ENCODE assay signal across 22 cellular contexts in genomic region chr20:33709905-33710541, GRCh38. TPM values are rescaled to one million over a fixed set of nuclear protein-coding genes. Genes with fewer than 3 reads are reported as not detected.
DNase-seq lines count a peak whose midpoint lies in the region; ATAC-seq and TF ChIP-seq lines count a peak whose summit lies in the region.
"Had no signal": no experiment of that assay in that cellular context is flagged by ENCODE, and none has a peak within 500 bp of the region (broad histone marks: within the 10 kb centered on the region; RNA-seq: fewer than 3 reads in every experiment).

No MANE protein-coding gene starts in this region.

- H3K27ac Mint-ChIP-seq in activated CD8-positive, alpha-beta memory T cell treated with anti-CD3 and anti-CD28 coated beads, Interleukin-2, amount 10 ng/mL, durations not matched to agents 7 days and 5 days, result peak overlapping the region; percentile 36
- no peak overlapping the region for H3K27ac Mint-ChIP-seq in endodermal cell

- TF ChIP-seq CTCF in RWPE1 (conservative IDR thresholded peaks at IDR 0.05; ENCODE audit: low read depth) (no peak), endodermal cell (conservative IDR thresholded peaks at IDR 0.05) (no peak), coronary artery (IDR thresholded peaks at IDR 0.05) (no peak)

- H3K36me3 ChIP-seq in endodermal cell (ENCODE audit: control insufficient read depth, insufficient read depth, low read length), result no peaks in the 10 kb centered on the region

- H3K9ac ChIP-seq in endodermal cell (ENCODE audit: extremely low read depth, low read length, poor library complexity, severe bottlenecking), result no peak overlapping the region

- no peaks in the 10 kb centered on the region for H3K9me3 ChIP-seq in endodermal cell (ENCODE audit: control insufficient read depth, low read length)
- H3K9me3 ChIP-seq: left ventricle myocardium inferior, thyroid gland had no signal

- peaks cover 26% of the 10 kb centered on the region for H3K36me3 Mint-ChIP-seq in activated CD8-positive, alpha-beta memory T cell treated with anti-CD3 and anti-CD28 coated beads, Interleukin-2, amount 10 ng/mL, durations not matched to agents 7 days and 5 days
- no peaks in the 10 kb centered on the region for H3K36me3 Mint-ChIP-seq in endodermal cell (ENCODE audit: low read depth)

- H3K27ac ChIP-seq in RWPE1 (peak overlapping the region; percentile 70), endodermal cell (ENCODE audit: low read depth, low read length) (no peak overlapping the region), coronary artery (no peak overlapping the region)
- H3K27ac ChIP-seq: left ventricle myocardium inferior, VCaP had no signal

- H3K4me1 ChIP-seq in endodermal cell (ENCODE audit: control insufficient read depth, insufficient read depth, low read length), result no peaks in the 10 kb centered on the region
- H3K4me1 ChIP-seq: left ventricle myocardium inferior had no signal

- no peak for DNase-seq in activated CD8-positive, alpha-beta memory T cell treated with anti-CD3 and anti-CD28 coated beads, Interleukin-2, amount 10 ng/mL, durations not matched to agents 7 days and 5 days
- no peak for DNase-seq in activated CD8-positive, alpha-beta memory T cell treated with anti-CD3 and anti-CD28 coated beads for 24 hours
- DNase-seq in RWPE1 (ENCODE audit: low spot score), result no peak
- DNase-seq in endodermal cell, result peak; percentile 74
- DNase-seq in stimulated activated naive CD8-positive, alpha-beta T cell treated with anti-CD3 and anti-CD28 coated beads, Interleukin-15, Interleukin-2, amounts not matched to agents 100 U/mL and 50 U/mL, for 24 hours, result no peak
- no peak for DNase-seq in coronary artery (ENCODE audit: low spot score)
- DNase-seq: activated effector memory CD4-positive, alpha-beta T cell treated with Interleukin-2 at 50 U/mL for 16 hours; amygdala; CD4-positive, alpha-beta memory T cell; DMS53; effector memory CD4-positive, alpha-beta T cell; left ventricle myocardium inferior; NCI-H187 treated with DMSO at 0.1 percent for 48 hours; NCI-H446; occipital lobe; retina; thyroid gland had no signal

- H3K4me3 ChIP-seq in endodermal cell (ENCODE audit: low read length) (no peak overlapping the region), coronary artery (no peak overlapping the region)
- H3K4me3 ChIP-seq: left ventricle myocardium inferior, thyroid gland had no signal

- no peak overlapping the region for H3K4me3 Mint-ChIP-seq in activated CD8-positive, alpha-beta memory T cell treated with anti-CD3 and anti-CD28 coated beads, Interleukin-2, amount 10 ng/mL, durations not matched to agents 7 days and 5 days
- H3K4me3 Mint-ChIP-seq in endodermal cell, result no peak overlapping the region
- H3K4me3 Mint-ChIP-seq: CD4-positive, alpha-beta memory T cell; central memory CD8-positive, alpha-beta T cell had no signal

- no peaks in the 10 kb centered on the region for H3K27me3 Mint-ChIP-seq in activated CD8-positive, alpha-beta memory T cell treated with anti-CD3 and anti-CD28 coated beads, Interleukin-2, amount 10 ng/mL, durations not matched to agents 7 days and 5 days
- H3K27me3 Mint-ChIP-seq in endodermal cell (ENCODE audit: insufficient read depth), result no peaks in the 10 kb centered on the region
- H3K27me3 Mint-ChIP-seq: CD4-positive, alpha-beta memory T cell; central memory CD8-positive, alpha-beta T cell had no signal

- H3K9me3 Mint-ChIP-seq in activated CD8-positive, alpha-beta memory T cell treated with anti-CD3 and anti-CD28 coated beads, Interleukin-2, amount 10 ng/mL, durations not matched to agents 7 days and 5 days (ENCODE audit: low read depth), result no peaks in the 10 kb centered on the region
- no peaks in the 10 kb centered on the region for H3K9me3 Mint-ChIP-seq in endodermal cell
- H3K9me3 Mint-ChIP-seq: CD4-positive, alpha-beta memory T cell; central memory CD8-positive, alpha-beta T cell had no signal

- H3K27me3 ChIP-seq in endodermal cell (ENCODE audit: control insufficient read depth, insufficient read depth, low read length, poor library complexity, severe bottlenecking), result no peaks in the 10 kb centered on the region
- H3K27me3 ChIP-seq: thyroid gland had no signal

- CTCF ChIA-PET in activated CD8-positive, alpha-beta memory T cell treated with anti-CD3 and anti-CD28 coated beads, Interleukin-2, amount 10 ng/mL, durations not matched to agents 7 days and 5 days (lab: Charles Lee), result no interaction called here
- CTCF ChIA-PET in RWPE1 (lab: Yijun Ruan, JAX), result no interaction called here

- peak; percentile 36 for ATAC-seq in activated CD8-positive, alpha-beta memory T cell treated with anti-CD3 and anti-CD28 coated beads, Interleukin-2, amount 10 ng/mL, durations not matched to agents 7 days and 5 days
- ATAC-seq in stimulated activated naive CD8-positive, alpha-beta T cell treated with anti-CD3 and anti-CD28 coated beads, Interleukin-15, Interleukin-2, amounts not matched to agents 100 U/mL and 50 U/mL, for 24 hours, result peak; percentile 64
- ATAC-seq in GM19397 (IDR thresholded peaks at IDR 0.05; ENCODE audit: unreplicated experiment), result no peak
- ATAC-seq in GM19452 (IDR thresholded peaks at IDR 0.05; ENCODE audit: unreplicated experiment), result no peak

- WGBS in endodermal cell (ENCODE audit: insufficient coverage in 1 of 2, insufficient read length in 1 of 2), 2 experiments, result 89 to 94% methylated on average over 4 to 12 of the region's 16 CpGs

- POLR2A ChIA-PET in RWPE1 (lab: Yijun Ruan, JAX; ENCODE audit: low non-redundant PET), result no interaction called here

- peaks cover 10% of the 10 kb centered on the region for H3K4me1 Mint-ChIP-seq in activated CD8-positive, alpha-beta memory T cell treated with anti-CD3 and anti-CD28 coated beads, Interleukin-2, amount 10 ng/mL, durations not matched to agents 7 days and 5 days
- no peaks in the 10 kb centered on the region for H3K4me1 Mint-ChIP-seq in endodermal cell

RNA-seq across cellular contexts. Expression of gene PXMP4, which starts 10.1 kb away (rescaled TPM):
- 10 to 100 TPM; 11.9 to 15.6 TPM for total RNA-seq in activated CD8-positive, alpha-beta memory T cell treated with anti-CD3 and anti-CD28 coated beads, Interleukin-2, amount 10 ng/mL, durations not matched to agents 7 days and 5 days
- 1 to 10 TPM; 1.5 to 3.8 TPM for total RNA-seq in endodermal cell
- polyA plus RNA-seq in endodermal cell (2013, experiment 1 of 2), result 1.6 TPM
- 1.8 TPM for polyA plus RNA-seq in endodermal cell (2013, experiment 2 of 2)

RNA-seq across cellular contexts. Expression of gene ZNF341, which starts 21.8 kb away (rescaled TPM):
- 1 to 10 TPM; 6.5 to 7.4 TPM for total RNA-seq in activated CD8-positive, alpha-beta memory T cell treated with anti-CD3 and anti-CD28 coated beads, Interleukin-2, amount 10 ng/mL, durations not matched to agents 7 days and 5 days
- 1 to 10 TPM; 5.4 to 6.5 TPM for total RNA-seq in endodermal cell
- 4.3 TPM for polyA plus RNA-seq in endodermal cell (2013, experiment 1 of 2)
- polyA plus RNA-seq in endodermal cell (2013, experiment 2 of 2), result 3.7 TPM

RNA-seq across cellular contexts. Expression of gene E2F1, which starts 23.8 kb away (rescaled TPM):
- 100 to 1,000 TPM in 1 of 2 experiments, 10 to 100 TPM in 1; 87.7 to 100 TPM for total RNA-seq in activated CD8-positive, alpha-beta memory T cell treated with anti-CD3 and anti-CD28 coated beads, Interleukin-2, amount 10 ng/mL, durations not matched to agents 7 days and 5 days
- 10 to 100 TPM; 26.9 to 33.7 TPM for total RNA-seq in endodermal cell
- 35.1 TPM for polyA plus RNA-seq in endodermal cell (2013, experiment 1 of 2)
- 28.9 TPM for polyA plus RNA-seq in endodermal cell (2013, experiment 2 of 2)

RNA-seq across cellular contexts. Expression of gene NECAB3, which starts 35.8 kb away (rescaled TPM):
- total RNA-seq in activated CD8-positive, alpha-beta memory T cell treated with anti-CD3 and anti-CD28 coated beads, Interleukin-2, amount 10 ng/mL, durations not matched to agents 7 days and 5 days, result 10 to 100 TPM; 28.3 to 34.0 TPM
- 10 to 100 TPM; 77.2 to 92.3 TPM for total RNA-seq in endodermal cell
- polyA plus RNA-seq in endodermal cell (2013, experiment 1 of 2), result 29.9 TPM
- 27.4 TPM for polyA plus RNA-seq in endodermal cell (2013, experiment 2 of 2)

RNA-seq across cellular contexts. Expression of gene ACTL10, which starts 43.3 kb away (rescaled TPM):
- 1 to 10 TPM; 3.7 to 3.9 TPM for total RNA-seq in activated CD8-positive, alpha-beta memory T cell treated with anti-CD3 and anti-CD28 coated beads, Interleukin-2, amount 10 ng/mL, durations not matched to agents 7 days and 5 days
- under 1 TPM in 1 of 2 donors, not detected in 1; 0.42 TPM for total RNA-seq in endodermal cell
- 0.28 TPM for polyA plus RNA-seq in endodermal cell (2013, experiment 1 of 2)
- 0.17 TPM for polyA plus RNA-seq in endodermal cell (2013, experiment 2 of 2)
- total RNA-seq: myocyte had no signal

Comparison
In these comparisons a context has a peak if more than half of its experiments do, and no peak if none do; other contexts are left out.
1. ATAC-seq: peak in activated CD8-positive, alpha-beta memory T cell treated with anti-CD3 and anti-CD28 coated beads, Interleukin-2, amount 10 ng/mL, durations not matched to agents 7 days and 5 days (single experiment) and stimulated activated naive CD8-positive, alpha-beta T cell treated with anti-CD3 and anti-CD28 coated beads, Interleukin-15, Interleukin-2, amounts not matched to agents 100 U/mL and 50 U/mL, for 24 hours (single experiment); none in GM19397 (single experiment) and GM19452 (single experiment).